In the genomic region with DNA sequence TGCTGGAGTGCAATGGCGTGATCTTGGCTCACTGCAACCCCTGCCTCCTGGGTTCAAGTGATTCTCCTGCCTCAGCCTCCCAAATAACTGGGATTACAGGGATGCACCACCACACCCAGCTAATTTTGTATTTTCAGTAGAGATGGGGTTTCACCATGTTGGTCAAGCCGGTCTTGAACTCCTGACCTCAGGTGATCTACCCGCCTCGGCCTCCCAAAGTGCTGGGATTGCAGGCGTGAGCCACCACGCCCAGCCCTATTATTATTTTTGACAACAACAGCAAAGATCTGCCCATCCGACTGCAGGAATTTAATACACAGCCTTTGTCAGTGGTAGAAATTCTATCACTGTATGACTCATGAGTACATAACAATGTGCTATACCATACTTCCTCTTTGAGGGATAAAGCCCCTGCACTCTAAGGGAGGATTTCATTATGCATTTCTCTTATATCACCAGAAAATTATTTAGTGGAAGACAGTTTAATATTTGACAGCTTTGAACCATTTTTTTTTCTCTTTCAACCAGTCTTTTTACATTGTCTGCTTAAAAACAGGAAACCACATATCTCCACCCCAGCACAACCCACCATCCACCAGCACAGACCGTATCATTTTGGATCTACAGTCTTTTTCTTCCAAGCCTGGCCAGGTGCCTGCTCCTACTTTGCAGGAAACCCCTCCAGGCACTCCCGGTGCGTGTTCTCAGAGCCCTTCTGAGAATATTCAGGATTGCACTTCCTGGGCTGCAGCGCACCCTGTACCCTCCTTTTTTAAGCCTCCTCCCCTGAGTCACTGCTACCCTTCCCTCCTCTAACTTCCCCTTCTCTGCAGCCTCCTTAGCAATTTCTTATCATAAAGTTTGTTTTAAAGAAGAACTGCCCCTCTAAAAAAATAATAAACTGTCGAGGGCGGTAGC, we compare ENCODE assay signal across 8 cellular contexts. TPM values are rescaled to one million over a fixed set of nuclear protein-coding genes. Genes with fewer than 3 reads are reported as not detected.
DNase-seq lines count a peak whose midpoint lies in the region; ATAC-seq and TF ChIP-seq lines count a peak whose summit lies in the region.

No MANE protein-coding gene starts in this region.

- H3K18ac ChIP-seq in IMR-90 (ENCODE audit: low read depth, low read length), result no peak overlapping the region

- TF ChIP-seq RAD21 in IMR-90 (IDR thresholded peaks at IDR 0.05; ENCODE audit: low read length), result no peak

- H3K9me1 ChIP-seq in IMR-90 (ENCODE audit: insufficient read depth, low read length), result peaks cover 3% of the 10 kb centered on the region; the same call in 1 of the 2 replicates

- no peak overlapping the region for H2BK120ac ChIP-seq in IMR-90 (ENCODE audit: low read depth, low read length)

- no peak overlapping the region for H3K4me2 ChIP-seq in IMR-90 (ENCODE audit: low read depth, low read length)
- peak overlapping the region; percentile 56 for H3K4me2 ChIP-seq in skeletal muscle satellite cell (ENCODE audit: low read length)

- no peaks in the 10 kb centered on the region for H3K9me3 Mint-ChIP-seq in activated CD4-positive, alpha-beta memory T cell treated with anti-CD3 and anti-CD28 coated beads, Interleukin-2, amount 10 ng/mL, durations not matched to agents 7 days and 5 days

- peak overlapping the region; percentile 47 for H2AFZ ChIP-seq in IMR-90 (replicated peaks; ENCODE audit: low read length, poor library complexity)

- no peaks in the 10 kb centered on the region for H3K79me1 ChIP-seq in IMR-90 (ENCODE audit: low read depth in 1 of 2, low read length in 2 of 2)

- no peak overlapping the region for H2BK15ac ChIP-seq in IMR-90 (ENCODE audit: low read depth, low read length)

- dilution Hi-C loops in IMR-90 (cut with HindIII; ENCODE audit: low sequenced_read_pairs, unreplicated experiment), result no loop called here

- peaks cover 55% of the 10 kb centered on the region for H3K36me3 Mint-ChIP-seq in activated CD4-positive, alpha-beta memory T cell treated with anti-CD3 and anti-CD28 coated beads, Interleukin-2, amount 10 ng/mL, durations not matched to agents 7 days and 5 days (ENCODE audit: low read depth)

- 0 out of 2 replicates have a peak overlapping the region, but pooled peaks have one; percentile 10 for H3K4ac ChIP-seq in IMR-90 (ENCODE audit: low read depth, low read length)

- H3K27ac Mint-ChIP-seq in activated CD4-positive, alpha-beta memory T cell treated with anti-CD3 and anti-CD28 coated beads, Interleukin-2, amount 10 ng/mL, durations not matched to agents 7 days and 5 days, result peak overlapping the region; percentile 96

- no peaks in the 10 kb centered on the region for H4K20me1 ChIP-seq in IMR-90 (ENCODE audit: insufficient read depth, low read length)

- H3K56ac ChIP-seq in IMR-90 (ENCODE audit: extremely low read depth, insufficient read depth, low read length), result no peak overlapping the region

- H2AK5ac ChIP-seq in IMR-90 (ENCODE audit: low read depth, low read length), result no peak overlapping the region

- H3K36me3 ChIP-seq in ES-I3 (ENCODE audit: insufficient read depth, low read length) (no peaks in the 10 kb centered on the region), IMR-90 (ENCODE audit: control insufficient read depth, insufficient read depth, low read length) (no peaks in the 10 kb centered on the region), skeletal muscle satellite cell (ENCODE audit: insufficient read depth, low read length) (no peaks in the 10 kb centered on the region), H7 (replicated peaks; ENCODE audit: control insufficient read depth, insufficient read depth, low read length) (no peaks in the 10 kb centered on the region)

- peak overlapping the region; percentile 9 for H2BK5ac ChIP-seq in IMR-90 (ENCODE audit: low read depth, low read length, poor library complexity, severe bottlenecking)

- ATAC-seq in GM21619 (IDR thresholded peaks at IDR 0.05; ENCODE audit: unreplicated experiment), result peak; percentile 30
- ATAC-seq in IMR-90 (ENCODE audit: low read depth), result peak; percentile 35; the same call in 1 of the 2 replicates

- WGBS in IMR-90 (ENCODE audit: extremely low coverage in 2 of 2, insufficient read length in 1 of 2), 2 experiments, result 80% methylated on average over 1 of the region's 13 CpGs; no CpG with 5 or more reads in 1 of the 2 experiments

- H3K27ac ChIP-seq in IMR-90 (ENCODE audit: insufficient read depth, low read length), result no peak overlapping the region

- peak overlapping the region; percentile 5; the same call in 1 of the 2 replicates for H4K91ac ChIP-seq in IMR-90 (ENCODE audit: insufficient read depth, low read depth, low read length)

- no peak overlapping the region for H2AK9ac ChIP-seq in IMR-90 (replicated peaks; ENCODE audit: low read depth, low read length, poor library complexity)

- CTCF ChIA-PET in IMR-90 (lab: Yijun Ruan, JAX), result no interaction called here
- CTCF ChIA-PET in activated CD4-positive, alpha-beta memory T cell treated with anti-CD3 and anti-CD28 coated beads, Interleukin-2, amount 10 ng/mL, durations not matched to agents 7 days and 5 days (lab: Charles Lee), result interaction anchor here (0.9 to 1.0 kb wide), 2 partner anchors 12 to 35 kb away, joined by 4 read pairs; no protein-coding TSS in a partner anchor

- 0 out of 4 replicates have a peak overlapping the region, but pooled peaks of 1 of the 2 experiments have one; percentile 19 for H4K8ac ChIP-seq in IMR-90 (ENCODE audit: low read depth in 2 of 2, low read length in 2 of 2)

- no TSS peak for BruUV-seq in IMR-90 (replicated peaks; lab: Mats Ljungman, UMichigan)

- peak overlapping the region; percentile 41; the same call in 1 of the 2 replicates for H3K9ac ChIP-seq in ES-I3 (ENCODE audit: low read depth, low read length)
- H3K9ac ChIP-seq in IMR-90 (ENCODE audit: low read depth, low read length), result no peak overlapping the region
- H3K9ac ChIP-seq in skeletal muscle satellite cell (ENCODE audit: low read depth, low read length), result no peak overlapping the region

- H3K27me3 ChIP-seq in IMR-90 (ENCODE audit: control insufficient read depth, insufficient read depth, low read length) (no peaks in the 10 kb centered on the region), skeletal muscle satellite cell (ENCODE audit: control insufficient read depth, insufficient read depth, low read length) (no peaks in the 10 kb centered on the region), H7 (ENCODE audit: control insufficient read depth, insufficient read depth, low read length) (no peaks in the 10 kb centered on the region)

- 0 out of 2 replicates have a peak overlapping the region, but pooled peaks have one; percentile 37 for H3K14ac ChIP-seq in IMR-90 (replicated peaks; ENCODE audit: low read depth, low read length)

- peak overlapping the region; percentile 96 for H3K4me3 Mint-ChIP-seq in activated CD4-positive, alpha-beta memory T cell treated with anti-CD3 and anti-CD28 coated beads, Interleukin-2, amount 10 ng/mL, durations not matched to agents 7 days and 5 days

- H3K4me3 ChIP-seq in IMR-90 (ENCODE audit: insufficient read depth, low read depth, low read length) (no peak overlapping the region), skeletal muscle satellite cell (ENCODE audit: low read length) (peak overlapping the region; percentile 34), H7 (ENCODE audit: insufficient read depth, low read depth, low read length) (no peak overlapping the region)

- no peak for TF ChIP-seq CTCF in IMR-90 (conservative IDR thresholded peaks at IDR 0.05; ENCODE audit: low read depth, low read length)

- POLR2A ChIA-PET in IMR-90 (lab: Charles Lee; ENCODE audit: unreplicated experiment), result no interaction called here
- POLR2A ChIA-PET in activated CD4-positive, alpha-beta memory T cell treated with anti-CD3 and anti-CD28 coated beads, Interleukin-2, amount 10 ng/mL, durations not matched to agents 7 days and 5 days (lab: Charles Lee), result interaction anchor here (1.0 to 8.8 kb wide), 20 partner anchors 9 to 595 kb away, joined by 3 to 123 read pairs (median 9); a partner anchor contains a TSS

- no peaks in the 10 kb centered on the region for H3K27me3 Mint-ChIP-seq in activated CD4-positive, alpha-beta memory T cell treated with anti-CD3 and anti-CD28 coated beads, Interleukin-2, amount 10 ng/mL, durations not matched to agents 7 days and 5 days

- intact Hi-C loops in IMR-90 (cut with micrococcal nuclease), result no loop called here

- in situ Hi-C loops in IMR-90 (cut with MboI; ENCODE audit: low sequenced_read_pairs), result no loop called here

- no peaks in the 10 kb centered on the region for H3K9me3 ChIP-seq in ES-I3 (ENCODE audit: control insufficient read depth, insufficient read depth, low read length)
- no peaks in the 10 kb centered on the region for H3K9me3 ChIP-seq in IMR-90 (ENCODE audit: control insufficient read depth, insufficient read depth, low read length)
- H3K9me3 ChIP-seq in skeletal muscle satellite cell (replicated peaks; ENCODE audit: low read length), result no peaks in the 10 kb centered on the region

- DNase-seq in IMR-90, result peak; percentile 36
- peak; percentile 58 for DNase-seq in activated CD4-positive, alpha-beta memory T cell treated with anti-CD3 and anti-CD28 coated beads, Interleukin-2, amount 10 ng/mL, durations not matched to agents 7 days and 5 days
- peak; percentile 44 for DNase-seq in germinal center (ENCODE audit: low spot score)
- DNase-seq in H7, result no peak
- no peak for DNase-seq in hypothalamus (lab: John Stamatoyannopoulos, UW)

- no peak for TF ChIP-seq POLR2A in IMR-90 (IDR thresholded peaks at IDR 0.05; ENCODE audit: low read depth, low read length)

- H3K4me1 Mint-ChIP-seq in activated CD4-positive, alpha-beta memory T cell treated with anti-CD3 and anti-CD28 coated beads, Interleukin-2, amount 10 ng/mL, durations not matched to agents 7 days and 5 days, result peaks cover 50% of the 10 kb centered on the region

- no peak overlapping the region for H4K5ac ChIP-seq in IMR-90 (ENCODE audit: low read depth, low read length)

- H3K4me1 ChIP-seq in ES-I3 (ENCODE audit: insufficient read depth, low read length) (peaks cover 16% of the 10 kb centered on the region), IMR-90 (ENCODE audit: control insufficient read depth, insufficient read depth, low read length) (peaks cover 3% of the 10 kb centered on the region; the same call in 1 of the 2 replicates), skeletal muscle satellite cell (ENCODE audit: control insufficient read depth, insufficient read depth, low read length) (peaks cover 13% of the 10 kb centered on the region)

- H2BK20ac ChIP-seq in IMR-90 (ENCODE audit: low read depth, low read length), result no peak overlapping the region

- no peak overlapping the region for H3K23ac ChIP-seq in IMR-90 (ENCODE audit: low read depth, low read length)

RNA-seq across cellular contexts. Expression of a gene that starts 0.6 kb away (rescaled TPM):
- 24.9 and 28.1 TPM in 2 replicates for total RNA-seq in IMR-90 (2012; rRNA removed)
- 30.7 and 31.8 TPM in 2 replicates for polyA plus RNA-seq in IMR-90 (2012; rRNA removed)
- 14.3 and 33.3 TPM in 2 replicates for polyA plus RNA-seq in IMR-90 (2012; cell fraction: cytosol; rRNA removed)
- 4.4 and 8.4 TPM in 2 replicates for polyA plus RNA-seq in IMR-90 (2012; cell fraction: nucleus; rRNA removed; ENCODE audit: low replicate concordance)
- 1,000 to 10,000 TPM; 1,463 to 1,491 TPM for total RNA-seq in activated CD4-positive, alpha-beta memory T cell treated with anti-CD3 and anti-CD28 coated beads, Interleukin-2, amount 10 ng/mL, durations not matched to agents 7 days and 5 days
- 5.5 and 6.6 TPM in 2 replicates for total RNA-seq in skeletal muscle satellite cell (2012; rRNA removed)
- 0.89 and 2.1 TPM in 2 replicates for total RNA-seq in H7 (2014; rRNA removed; shearing (Covaris generic))

RNA-seq across cellular contexts. Expression of a gene that starts 12.0 kb away (rescaled TPM):
- not detected in 2 replicates for total RNA-seq in IMR-90 (2012; rRNA removed)
- polyA plus RNA-seq in IMR-90 (2012; rRNA removed), result not detected in 2 replicates
- polyA plus RNA-seq in IMR-90 (2012; cell fraction: cytosol; rRNA removed), result not detected in 2 replicates
- polyA plus RNA-seq in IMR-90 (2012; cell fraction: nucleus; rRNA removed; ENCODE audit: low replicate concordance), result not detected in 2 replicates
- total RNA-seq in activated CD4-positive, alpha-beta memory T cell treated with anti-CD3 and anti-CD28 coated beads, Interleukin-2, amount 10 ng/mL, durations not matched to agents 7 days and 5 days, result not detected
- not detected in 2 replicates for total RNA-seq in skeletal muscle satellite cell (2012; rRNA removed)
- total RNA-seq in H7 (2014; rRNA removed; shearing (Covaris generic)), result not detected in 2 replicates

RNA-seq across cellular contexts. Expression of a gene that starts 22.5 kb away (rescaled TPM):
- not detected in 2 replicates for total RNA-seq in IMR-90 (2012; rRNA removed)
- polyA plus RNA-seq in IMR-90 (2012; rRNA removed), result not detected in 2 replicates
- polyA plus RNA-seq in IMR-90 (2012; cell fraction: cytosol; rRNA removed), result not detected in 2 replicates
- polyA plus RNA-seq in IMR-90 (2012; cell fraction: nucleus; rRNA removed; ENCODE audit: low replicate concordance), result not detected in 2 replicates
- 1 to 10 TPM; 7.2 to 8.5 TPM for total RNA-seq in activated CD4-positive, alpha-beta memory T cell treated with anti-CD3 and anti-CD28 coated beads, Interleukin-2, amount 10 ng/mL, durations not matched to agents 7 days and 5 days
- total RNA-seq in skeletal muscle satellite cell (2012; rRNA removed), result not detected in 2 replicates
- total RNA-seq in H7 (2014; rRNA removed; shearing (Covaris generic)), result not detected in 2 replicates

Comparison
In these comparisons a context has a peak if more than half of its experiments do, and no peak if none do; other contexts are left out.
1. DNase-seq: peak in IMR-90 (single experiment), activated CD4-positive, alpha-beta memory T cell treated with anti-CD3 and anti-CD28 coated beads, Interleukin-2, amount 10 ng/mL, durations not matched to agents 7 days and 5 days (single experiment) and germinal center (single experiment); none in H7 (single experiment) and hypothalamus (0 of 51).
2. RNA of a gene that starts 0.6 kb away (total RNA-seq): 1,463 to 1,491 TPM in activated CD4-positive, alpha-beta memory T cell treated with anti-CD3 and anti-CD28 coated beads, Interleukin-2, amount 10 ng/mL, durations not matched to agents 7 days and 5 days; 24.9 to 28.1 TPM in IMR-90 and 0.89 to 2.1 TPM in H7; every median in the first group is over 10 times any median in the second.